ENCODE assay signal across 1 cellular context in the genomic region with DNA sequence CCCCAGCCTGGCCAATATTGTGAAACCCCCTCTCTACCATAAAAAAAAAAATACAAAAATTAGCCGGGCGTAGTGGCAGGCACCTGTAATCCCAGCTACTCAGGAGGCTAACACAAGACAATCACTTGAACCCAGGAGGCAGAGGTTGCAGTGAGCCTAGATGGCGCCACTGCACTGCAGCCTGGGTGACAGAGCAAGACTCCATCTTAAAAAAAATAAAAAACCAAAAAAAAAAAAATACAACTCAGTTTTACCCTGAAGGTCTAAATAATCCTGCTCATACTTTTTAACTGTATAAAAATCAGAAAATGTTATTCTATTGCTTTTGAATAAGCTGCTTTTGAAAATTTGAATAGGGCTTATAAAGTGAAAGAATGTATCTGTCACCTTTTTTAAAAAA.
TF ChIP-seq lines count a peak whose summit lies in the region.

No MANE protein-coding gene starts in this region.

TF ChIP-seq in GM12878, 131 proteins besides CTCF, POLR2A, EP300 and RAD21:
- TF ChIP-seq ZNF384 (IDR thresholded peaks at IDR 0.05; ENCODE audit: borderline replicate concordance, low read depth, low read length), result peak; percentile 18; the same call in 1 of the 2 replicates
TF ChIP-seq in GM12878: peak in this region for 1; not testable (repeated sequence) for 130.
